In the genomic region with DNA sequence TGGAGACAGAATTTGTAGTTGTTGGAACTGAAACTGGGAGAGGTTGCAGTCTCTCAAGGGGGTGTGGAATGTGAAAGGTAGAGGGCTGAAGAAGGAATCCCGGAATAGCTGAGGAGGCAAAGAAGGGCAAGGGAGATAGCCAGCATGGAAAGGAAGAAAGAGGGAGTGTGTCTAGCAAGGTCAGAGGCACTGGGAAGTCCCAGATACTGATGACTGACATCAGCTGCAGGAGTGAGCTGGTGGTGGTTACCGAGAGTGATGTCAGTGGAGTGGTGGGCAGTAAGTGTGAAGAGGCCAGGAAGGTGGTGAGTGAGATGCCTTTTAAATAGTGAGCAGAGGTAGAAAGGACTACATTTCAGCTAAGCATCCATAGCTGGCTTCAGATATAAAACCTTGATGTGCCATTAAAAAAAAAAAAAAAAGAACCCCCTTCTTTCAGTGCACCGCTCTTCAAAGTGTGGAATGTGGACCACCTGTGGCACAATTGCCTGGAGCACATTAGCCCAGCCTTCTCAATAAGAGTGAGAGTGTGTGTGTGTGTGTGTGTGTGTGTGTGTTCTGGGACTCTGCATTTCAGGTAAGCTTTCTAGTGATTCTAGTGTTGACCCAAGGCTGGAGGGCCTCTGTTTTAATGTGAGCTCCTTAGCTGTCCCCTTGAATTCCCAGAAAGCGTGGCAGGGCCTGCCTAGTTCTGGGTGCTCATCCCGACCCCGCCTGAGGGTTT, we compare ENCODE assay signal across 8 cellular contexts. TPM values are rescaled to one million over a fixed set of nuclear protein-coding genes. Genes with fewer than 3 reads are reported as not detected.
DNase-seq lines count a peak whose midpoint lies in the region; ATAC-seq, FAIRE-seq and TF ChIP-seq lines count a peak whose summit lies in the region.
"Had no signal": no experiment of that assay in that cellular context is flagged by ENCODE, and none has a peak within 500 bp of the region (broad histone marks: within the 10 kb centered on the region; RNA-seq: fewer than 3 reads in every experiment).

No MANE protein-coding gene starts in this region.

- no peak for TF ChIP-seq RAD21 in HepG2 (CRISPR knock-in tag; IDR thresholded peaks at IDR 0.05)

- H3K27ac Mint-ChIP-seq in activated T-helper 2 cell treated with anti-CD3 and anti-CD28 coated beads, Interferon-gamma antibody, Interleukin-2, Interleukin-4, amounts not matched to agents 10 μg/mL and 5 μg/mL and 100 μg/mL, durations not matched to agents 14 hours and 24 hours and 36 hours: peak overlapping the region; percentile 87

- no peak overlapping the region for H2AFZ ChIP-seq in HepG2 (ENCODE audit: low read length)

- FAIRE-seq in HepG2 (lab: Jason Lieb, UNC): no peak

- H3K9ac ChIP-seq in HepG2 (ENCODE audit: insufficient read depth, low read depth, low read length): no peak overlapping the region

- no peaks in the 10 kb centered on the region for H3K27me3 Mint-ChIP-seq in activated T-helper 2 cell treated with anti-CD3 and anti-CD28 coated beads, Interferon-gamma antibody, Interleukin-2, Interleukin-4, amounts not matched to agents 10 μg/mL and 5 μg/mL and 100 μg/mL, durations not matched to agents 14 hours and 24 hours and 36 hours (ENCODE audit: low read depth)

- TF ChIP-seq EP300 in HepG2 (IDR thresholded peaks at IDR 0.05; ENCODE audit: low read depth in 2 of 2, low read length in 2 of 2): no peak
- TF ChIP-seq EP300 in HepG2 (CRISPR knock-in tag; IDR thresholded peaks at IDR 0.05; ENCODE audit: borderline replicate concordance): no peak

- H3K36me3 Mint-ChIP-seq in activated T-helper 2 cell treated with anti-CD3 and anti-CD28 coated beads, Interferon-gamma antibody, Interleukin-2, Interleukin-4, amounts not matched to agents 10 μg/mL and 5 μg/mL and 100 μg/mL, durations not matched to agents 14 hours and 24 hours and 36 hours (ENCODE audit: low read depth): peaks cover 55% of the 10 kb centered on the region

- H3K27me3 ChIP-seq in HepG2 (ENCODE audit: control insufficient read depth in 1 of 2, insufficient read depth in 2 of 2, low read length in 2 of 2) (no peaks in the 10 kb centered on the region), BE2C (no peaks in the 10 kb centered on the region)

- no peak overlapping the region for H3K4me2 ChIP-seq in HepG2 (ENCODE audit: low read depth, low read length)

- peaks cover 5% of the 10 kb centered on the region for H3K79me2 ChIP-seq in HepG2 (ENCODE audit: insufficient read depth, low read length)

- WGBS in HepG2 (ENCODE audit: low lambda C conversion rate): 95% methylated on average over 6 of the region's 6 CpGs

- no peak for TF ChIP-seq POLR2A in HepG2 (IDR thresholded peaks at IDR 0.05; ENCODE audit: insufficient read depth in 1 of 2, low read depth in 2 of 2, low read length in 2 of 2)

- intact Hi-C loops in activated T-helper 2 cell treated with anti-CD3 and anti-CD28 coated beads, Interferon-gamma antibody, Interleukin-2, Interleukin-4, amounts not matched to agents 10 μg/mL and 5 μg/mL and 100 μg/mL, durations not matched to agents 14 hours and 24 hours and 36 hours (cut with micrococcal nuclease): loop anchor here (1.0 to 10.0 kb wide), 2 partner anchors 9 to 235 kb away; partner anchors contain the start of genes NFATC3 and SLC7A6OS
- intact Hi-C loops in HepG2 (cut with micrococcal nuclease; ENCODE audit: unreplicated experiment): no loop called here

- in situ Hi-C loops in HepG2 (cut with HindIII; ENCODE audit: extremely low pct_ligation_motif_present, low pct_unique_long_range_greater_than_20kb): no loop called here

- CTCF ChIA-PET in HepG2 (lab: Yijun Ruan, JAX; ENCODE audit: low intra/inter-chr PET ratio, low total read pairs): no interaction called here

- no TSS peak for BruUV-seq in HepG2 (replicated peaks; lab: Mats Ljungman, UMichigan)

- H3K27ac ChIP-seq in HepG2 (ENCODE audit: extremely low read length, insufficient read depth, low read length): no peak overlapping the region

- peaks cover 11 to 59% of the 10 kb centered on the region in 2 experiments for H3K36me3 ChIP-seq in HepG2 (replicated peaks in 1 of 2; ENCODE audit: control insufficient read depth in 1 of 2, insufficient read depth in 2 of 2, low read length in 2 of 2)
- H3K36me3 ChIP-seq in BE2C: peaks cover 42% of the 10 kb centered on the region

- no peaks in the 10 kb centered on the region for H3K9me3 ChIP-seq in HepG2 (ENCODE audit: low read length)
- no peaks in the 10 kb centered on the region for H3K9me3 ChIP-seq in BE2C

- peak overlapping the region; percentile 49 for H3K4me3 Mint-ChIP-seq in activated T-helper 2 cell treated with anti-CD3 and anti-CD28 coated beads, Interferon-gamma antibody, Interleukin-2, Interleukin-4, amounts not matched to agents 10 μg/mL and 5 μg/mL and 100 μg/mL, durations not matched to agents 14 hours and 24 hours and 36 hours (ENCODE audit: low read depth)

- H3K4me1 Mint-ChIP-seq in activated T-helper 2 cell treated with anti-CD3 and anti-CD28 coated beads, Interferon-gamma antibody, Interleukin-2, Interleukin-4, amounts not matched to agents 10 μg/mL and 5 μg/mL and 100 μg/mL, durations not matched to agents 14 hours and 24 hours and 36 hours (ENCODE audit: low read depth): peaks cover 29% of the 10 kb centered on the region

- POLR2A ChIA-PET in HepG2 (lab: Yijun Ruan, JAX): interaction anchor here (1.3 kb wide), 1 partner anchor 8 kb away, joined by 9 read pairs; the partner anchor contains the start of genes PRMT7 and SLC7A6OS

- no peaks in the 10 kb centered on the region for H4K20me1 ChIP-seq in HepG2 (ENCODE audit: insufficient read depth, low read length)

- H3K4me1 ChIP-seq in HepG2 (ENCODE audit: insufficient read depth, low read length) (peaks cover 7% of the 10 kb centered on the region), BE2C (no peaks in the 10 kb centered on the region)

- DNase-seq in activated T-helper 2 cell treated with anti-CD3 and anti-CD28 coated beads, Interferon-gamma antibody, Interleukin-2, Interleukin-4, amounts not matched to agents 10 μg/mL and 5 μg/mL and 100 μg/mL, durations not matched to agents 14 hours and 24 hours and 36 hours (ENCODE audit: low spot score): no peak
- peak; percentile 21 to 40 for DNase-seq in stimulated activated CD4-positive, alpha-beta T cell treated with anti-CD3 and anti-CD28 coated beads, Interleukin-4, amount 100 ng/mL, for 48 hours (ENCODE audit: low read depth in 2 of 2)
- DNase-seq in HepG2 (ENCODE audit: low spot score) (no peak), BE2C (no peak), NCI-H1694 treated with DMSO at 0.1 percent for 48 hours (lab: John Stamatoyannopoulos, UW) (no peak)
- DNase-seq: NCI-H69 had no signal

- no peaks in the 10 kb centered on the region for H3K9me3 Mint-ChIP-seq in activated T-helper 2 cell treated with anti-CD3 and anti-CD28 coated beads, Interferon-gamma antibody, Interleukin-2, Interleukin-4, amounts not matched to agents 10 μg/mL and 5 μg/mL and 100 μg/mL, durations not matched to agents 14 hours and 24 hours and 36 hours

- ATAC-seq in GM18870 (IDR thresholded peaks at IDR 0.05; ENCODE audit: unreplicated experiment) (peak; percentile 60), HG03457 (IDR thresholded peaks at IDR 0.05; ENCODE audit: unreplicated experiment) (peak; percentile 59), HepG2 (no peak)

- no peak for TF ChIP-seq CTCF in HepG2 (CRISPR knock-in tag; IDR thresholded peaks at IDR 0.05)
- no peak for TF ChIP-seq CTCF in BE2C (IDR thresholded peaks at IDR 0.05; ENCODE audit: low read depth, low read length)

- H3K4me3 ChIP-seq in HepG2 (replicated peaks in 1 of 3; ENCODE audit: insufficient read depth in 1 of 3, low read depth in 2 of 3, low read length in 3 of 3) (no peak overlapping the region), BE2C (ENCODE audit: low read depth, low read length) (no peak overlapping the region)

RNA-seq across cellular contexts. Expression of gene PRMT7, which starts 8.5 kb away (rescaled TPM):
- 80.5 and 90.7 TPM in 2 replicates for total RNA-seq in activated T-helper 2 cell treated with anti-CD3 and anti-CD28 coated beads, Interferon-gamma antibody, Interleukin-2, Interleukin-4, amounts not matched to agents 10 μg/mL and 5 μg/mL and 100 μg/mL, durations not matched to agents 14 hours and 24 hours and 36 hours
- total RNA-seq in HepG2 (2016; rRNA removed; fragmentation: Illumina TruSeq; extraction: Trizol): 46.7 and 55.0 TPM in 2 replicates
- total RNA-seq in HepG2 (2016; cell fraction: cytosol; rRNA removed; fragmentation: Illumina TruSeq; extraction: Trizol; ENCODE audit: low read depth): 9.5 and 12.3 TPM in 2 replicates
- total RNA-seq in HepG2 (2016; cell fraction: insoluble cytoplasmic fraction; rRNA removed; fragmentation: Illumina TruSeq; extraction: Trizol): 45.8 and 52.4 TPM in 2 replicates
- 18.9 and 20.2 TPM in 2 replicates for total RNA-seq in HepG2 (2016; cell fraction: membrane; rRNA removed; fragmentation: Illumina TruSeq; extraction: Trizol)
- 51.3 and 66.0 TPM in 2 replicates for total RNA-seq in HepG2 (2016; cell fraction: nucleus; rRNA removed; fragmentation: Illumina TruSeq; extraction: Trizol)
- 47.5 and 53.5 TPM in 2 replicates for polyA plus RNA-seq in HepG2 (2011; rRNA removed)
- polyA plus RNA-seq in HepG2 (2011; cell fraction: cytosol; rRNA removed): 35.5 and 39.1 TPM in 2 replicates
- 268 and 334 TPM in 2 replicates for polyA plus RNA-seq in HepG2 (2011; cell fraction: nucleus; rRNA removed)
- polyA plus RNA-seq in HepG2 (2012): 28.1 and 39.6 TPM in 2 replicates
- polyA plus RNA-seq in HepG2 (2016; cell fraction: cytosol; fragmentation: Illumina TruSeq; extraction: Trizol; ENCODE audit: low read depth): 4.3 and 4.6 TPM in 2 replicates
- 36.4 and 39.2 TPM in 2 replicates for polyA plus RNA-seq in HepG2 (2016; cell fraction: insoluble cytoplasmic fraction; fragmentation: Illumina TruSeq; extraction: Trizol; ENCODE audit: low read depth)
- 6.8 and 7.1 TPM in 2 replicates for polyA plus RNA-seq in HepG2 (2016; cell fraction: membrane; fragmentation: Illumina TruSeq; extraction: Trizol; ENCODE audit: low read depth)
- polyA plus RNA-seq in HepG2 (2016; cell fraction: nucleus; fragmentation: Illumina TruSeq; extraction: Trizol; ENCODE audit: insufficient read depth, low read depth): 109 and 112 TPM in 2 replicates
- 105 and 173 TPM in 2 replicates for polyA minus RNA-seq in HepG2 (2011; rRNA and poly(A)+ RNA removed; ENCODE audit: low replicate concordance)
- polyA minus RNA-seq in HepG2 (2011; cell fraction: cytosol; rRNA and poly(A)+ RNA removed): 15.1 and 21.0 TPM in 2 replicates
- 89.8 and 99.8 TPM in 2 replicates for polyA minus RNA-seq in HepG2 (2011; cell fraction: nucleus; rRNA and poly(A)+ RNA removed)
- polyA plus RNA-seq in BE2C (2012; ENCODE audit: insufficient read depth, insufficient read length, low read depth): 67.4 TPM

RNA-seq across cellular contexts. Expression of gene SLC7A6OS, which starts 8.6 kb away (rescaled TPM):
- 24.7 and 26.7 TPM in 2 replicates for total RNA-seq in activated T-helper 2 cell treated with anti-CD3 and anti-CD28 coated beads, Interferon-gamma antibody, Interleukin-2, Interleukin-4, amounts not matched to agents 10 μg/mL and 5 μg/mL and 100 μg/mL, durations not matched to agents 14 hours and 24 hours and 36 hours
- 21.5 and 21.6 TPM in 2 replicates for total RNA-seq in HepG2 (2016; rRNA removed; fragmentation: Illumina TruSeq; extraction: Trizol)
- total RNA-seq in HepG2 (2016; cell fraction: cytosol; rRNA removed; fragmentation: Illumina TruSeq; extraction: Trizol; ENCODE audit: low read depth): 4.2 and 5.7 TPM in 2 replicates
- 19.7 and 21.7 TPM in 2 replicates for total RNA-seq in HepG2 (2016; cell fraction: insoluble cytoplasmic fraction; rRNA removed; fragmentation: Illumina TruSeq; extraction: Trizol)
- 8.6 and 9.1 TPM in 2 replicates for total RNA-seq in HepG2 (2016; cell fraction: membrane; rRNA removed; fragmentation: Illumina TruSeq; extraction: Trizol)
- total RNA-seq in HepG2 (2016; cell fraction: nucleus; rRNA removed; fragmentation: Illumina TruSeq; extraction: Trizol): 28.4 and 34.8 TPM in 2 replicates
- 11.2 and 12.5 TPM in 2 replicates for polyA plus RNA-seq in HepG2 (2011; rRNA removed)
- 6.1 and 9.0 TPM in 2 replicates for polyA plus RNA-seq in HepG2 (2011; cell fraction: cytosol; rRNA removed)
- polyA plus RNA-seq in HepG2 (2011; cell fraction: nucleus; rRNA removed): 22.2 and 25.4 TPM in 2 replicates
- 12.1 and 13.5 TPM in 2 replicates for polyA plus RNA-seq in HepG2 (2012)
- 2.2 and 2.4 TPM in 2 replicates for polyA plus RNA-seq in HepG2 (2016; cell fraction: cytosol; fragmentation: Illumina TruSeq; extraction: Trizol; ENCODE audit: low read depth)
- 19.5 and 20.3 TPM in 2 replicates for polyA plus RNA-seq in HepG2 (2016; cell fraction: insoluble cytoplasmic fraction; fragmentation: Illumina TruSeq; extraction: Trizol; ENCODE audit: low read depth)
- 4.3 and 4.5 TPM in 2 replicates for polyA plus RNA-seq in HepG2 (2016; cell fraction: membrane; fragmentation: Illumina TruSeq; extraction: Trizol; ENCODE audit: low read depth)
- 37.7 and 42.1 TPM in 2 replicates for polyA plus RNA-seq in HepG2 (2016; cell fraction: nucleus; fragmentation: Illumina TruSeq; extraction: Trizol; ENCODE audit: insufficient read depth, low read depth)
- polyA minus RNA-seq in HepG2 (2011; rRNA and poly(A)+ RNA removed; ENCODE audit: low replicate concordance): 8.8 and 15.1 TPM in 2 replicates
- polyA minus RNA-seq in HepG2 (2011; cell fraction: cytosol; rRNA and poly(A)+ RNA removed): 4.7 and 4.9 TPM in 2 replicates
- polyA minus RNA-seq in HepG2 (2011; cell fraction: nucleus; rRNA and poly(A)+ RNA removed): 26.7 and 28.5 TPM in 2 replicates
- 23.0 TPM for polyA plus RNA-seq in BE2C (2012; ENCODE audit: insufficient read depth, insufficient read length, low read depth)

RNA-seq across cellular contexts. Expression of gene SLC7A6, which starts 55.0 kb away (rescaled TPM):
- 107 and 108 TPM in 2 replicates for total RNA-seq in activated T-helper 2 cell treated with anti-CD3 and anti-CD28 coated beads, Interferon-gamma antibody, Interleukin-2, Interleukin-4, amounts not matched to agents 10 μg/mL and 5 μg/mL and 100 μg/mL, durations not matched to agents 14 hours and 24 hours and 36 hours
- total RNA-seq in HepG2 (2016; rRNA removed; fragmentation: Illumina TruSeq; extraction: Trizol): 25.4 and 35.8 TPM in 2 replicates
- total RNA-seq in HepG2 (2016; cell fraction: cytosol; rRNA removed; fragmentation: Illumina TruSeq; extraction: Trizol; ENCODE audit: low read depth): 116 and 121 TPM in 2 replicates
- 25.1 and 35.3 TPM in 2 replicates for total RNA-seq in HepG2 (2016; cell fraction: insoluble cytoplasmic fraction; rRNA removed; fragmentation: Illumina TruSeq; extraction: Trizol)
- total RNA-seq in HepG2 (2016; cell fraction: membrane; rRNA removed; fragmentation: Illumina TruSeq; extraction: Trizol): 38.4 and 41.5 TPM in 2 replicates
- 53.5 and 62.4 TPM in 2 replicates for total RNA-seq in HepG2 (2016; cell fraction: nucleus; rRNA removed; fragmentation: Illumina TruSeq; extraction: Trizol)
- 67.4 and 70.8 TPM in 2 replicates for polyA plus RNA-seq in HepG2 (2011; rRNA removed)
- 38.1 and 42.5 TPM in 2 replicates for polyA plus RNA-seq in HepG2 (2011; cell fraction: cytosol; rRNA removed)
- polyA plus RNA-seq in HepG2 (2011; cell fraction: nucleus; rRNA removed): 195 and 234 TPM in 2 replicates
- 29.8 and 35.6 TPM in 2 replicates for polyA plus RNA-seq in HepG2 (2012)
- polyA plus RNA-seq in HepG2 (2016; cell fraction: cytosol; fragmentation: Illumina TruSeq; extraction: Trizol; ENCODE audit: low read depth): 4.5 and 5.9 TPM in 2 replicates
- polyA plus RNA-seq in HepG2 (2016; cell fraction: insoluble cytoplasmic fraction; fragmentation: Illumina TruSeq; extraction: Trizol; ENCODE audit: low read depth): 17.5 and 18.7 TPM in 2 replicates
- polyA plus RNA-seq in HepG2 (2016; cell fraction: membrane; fragmentation: Illumina TruSeq; extraction: Trizol; ENCODE audit: low read depth): 8.7 and 9.5 TPM in 2 replicates
- 86.8 and 104 TPM in 2 replicates for polyA plus RNA-seq in HepG2 (2016; cell fraction: nucleus; fragmentation: Illumina TruSeq; extraction: Trizol; ENCODE audit: insufficient read depth, low read depth)
- polyA minus RNA-seq in HepG2 (2011; rRNA and poly(A)+ RNA removed; ENCODE audit: low replicate concordance): 346 and 374 TPM in 2 replicates
- 39.3 and 39.6 TPM in 2 replicates for polyA minus RNA-seq in HepG2 (2011; cell fraction: cytosol; rRNA and poly(A)+ RNA removed)
- polyA minus RNA-seq in HepG2 (2011; cell fraction: nucleus; rRNA and poly(A)+ RNA removed): 114 and 135 TPM in 2 replicates
- polyA plus RNA-seq in BE2C (2012; ENCODE audit: insufficient read depth, insufficient read length, low read depth): 49.3 TPM

Comparison
In these comparisons a context has a peak if more than half of its experiments do, and no peak if none do; other contexts are left out.
1. DNase-seq: peak in stimulated activated CD4-positive, alpha-beta T cell treated with anti-CD3 and anti-CD28 coated beads, Interleukin-4, amount 100 ng/mL, for 48 hours (2 of 2); none in activated T-helper 2 cell treated with anti-CD3 and anti-CD28 coated beads, Interferon-gamma antibody, Interleukin-2, Interleukin-4, amounts not matched to agents 10 μg/mL and 5 μg/mL and 100 μg/mL, durations not matched to agents 14 hours and 24 hours and 36 hours (single experiment), HepG2 (single experiment), BE2C (single experiment) and NCI-H1694 treated with DMSO at 0.1 percent for 48 hours (single experiment).